ENCODE assay signal across 19 cellular contexts in genomic region chr7:37758467-37758866, GRCh38.
"Had no signal": no experiment of that assay in that cellular context is flagged by ENCODE, and none has a peak within 500 bp of the region (broad histone marks: within the 10 kb centered on the region; RNA-seq: fewer than 3 reads in every experiment).

No MANE protein-coding gene starts in this region.

- H3K27ac ChIP-seq: cardiac muscle cell, foreskin keratinocyte, psoas muscle, right atrium auricular region, upper lobe of left lung, WERI-Rb-1 had no signal

- DNase-seq: activated CD4-positive, alpha-beta T cell treated with anti-CD3 and anti-CD28 coated beads, Interleukin-2, amount 50 U/mL, for 1 hour; activated CD4-positive, CD25-positive, alpha-beta regulatory T cell treated with anti-CD3 and anti-CD28 coated beads, Interleukin-2, amount 50 U/mL, for 72 hours; activated CD8-positive, alpha-beta T cell treated with anti-CD3 and anti-CD28 coated beads, Interleukin-2, amount 10 ng/mL, durations not matched to agents 7 days and 5 days; activated gamma-delta T cell; activated naive CD4-positive, alpha-beta T cell treated with anti-CD3 and anti-CD28 coated beads, Interleukin-2, amount 50 U/mL, for 16 hours; activated naive CD8-positive, alpha-beta T cell treated with anti-CD3 and anti-CD28 coated beads, Interleukin-2, amount 50 U/mL, for 24 hours; cortex of kidney; erythroblast; foreskin keratinocyte; left lung; natural killer cell; psoas muscle; stimulated activated CD4-positive, alpha-beta T cell treated with anti-CD3 and anti-CD28 coated beads, Interleukin-4, amount 100 ng/mL, for 4 hours; stimulated activated naive CD8-positive, alpha-beta T cell treated with anti-CD3 and anti-CD28 coated beads, Interleukin-15, Interleukin-2, amounts not matched to agents 100 U/mL and 50 U/mL, for 24 hours; upper lobe of left lung; WERI-Rb-1 had no signal

- H3K27me3 ChIP-seq: cardiac muscle cell, foreskin keratinocyte, left lung, right atrium auricular region, upper lobe of left lung had no signal

- H3K4me1 ChIP-seq: foreskin keratinocyte, psoas muscle, upper lobe of left lung had no signal

- H3K36me3 ChIP-seq: cardiac muscle cell, left lung, right atrium auricular region, upper lobe of left lung, WERI-Rb-1 had no signal

- H3K9me3 ChIP-seq: left lung, psoas muscle, right atrium auricular region, upper lobe of left lung had no signal

- FAIRE-seq: TTC549 had no signal

- H3K4me3 ChIP-seq: cardiac muscle cell, left lung, psoas muscle, right atrium auricular region, upper lobe of left lung had no signal
